Comparison of ENCODE assay signal across 2 cellular contexts in genomic region chr17:40331743-40332641, GRCh38.
TF ChIP-seq lines count a peak whose summit lies in the region.

No MANE protein-coding gene starts in this region.

TF ChIP-seq in K562, 482 proteins besides CTCF, POLR2A, EP300 and RAD21:
- no peak for TF ChIP-seq ZNF217 (CRISPR knock-in tag; IDR thresholded peaks at IDR 0.05)
- TF ChIP-seq, protein P1, sequence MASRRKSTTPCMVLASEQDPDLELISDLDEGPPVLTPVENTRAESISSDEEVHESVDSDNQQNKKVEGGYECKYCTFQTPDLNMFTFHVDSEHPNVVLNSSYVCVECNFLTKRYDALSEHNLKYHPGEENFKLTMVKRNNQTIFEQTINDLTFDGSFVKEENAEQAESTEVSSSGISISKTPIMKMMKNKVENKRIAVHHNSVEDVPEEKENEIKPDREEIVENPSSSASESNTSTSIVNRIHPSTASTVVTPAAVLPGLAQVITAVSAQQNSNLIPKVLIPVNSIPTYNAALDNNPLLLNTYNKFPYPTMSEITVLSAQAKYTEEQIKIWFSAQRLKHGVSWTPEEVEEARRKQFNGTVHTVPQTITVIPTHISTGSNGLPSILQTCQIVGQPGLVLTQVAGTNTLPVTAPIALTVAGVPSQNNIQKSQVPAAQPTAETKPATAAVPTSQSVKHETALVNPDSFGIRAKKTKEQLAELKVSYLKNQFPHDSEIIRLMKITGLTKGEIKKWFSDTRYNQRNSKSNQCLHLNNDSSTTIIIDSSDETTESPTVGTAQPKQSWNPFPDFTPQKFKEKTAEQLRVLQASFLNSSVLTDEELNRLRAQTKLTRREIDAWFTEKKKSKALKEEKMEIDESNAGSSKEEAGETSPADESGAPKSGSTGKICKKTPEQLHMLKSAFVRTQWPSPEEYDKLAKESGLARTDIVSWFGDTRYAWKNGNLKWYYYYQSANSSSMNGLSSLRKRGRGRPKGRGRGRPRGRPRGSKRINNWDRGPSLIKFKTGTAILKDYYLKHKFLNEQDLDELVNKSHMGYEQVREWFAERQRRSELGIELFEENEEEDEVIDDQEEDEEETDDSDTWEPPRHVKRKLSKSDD (conservative IDR thresholded peaks at IDR 0.05; ENCODE audit: low read length), result no peak
- 0 out of 2 replicates have a peak, but pooled peaks have one; percentile 24 for TF ChIP-seq POLR2G (IDR thresholded peaks at IDR 0.05; ENCODE audit: low read depth, low read length)
- no peak for TF ChIP-seq MEIS2 (IDR thresholded peaks at IDR 0.05; ENCODE audit: partially characterized antibody)
- no peak for TF ChIP-seq MLX (CRISPR knock-in tag; conservative IDR thresholded peaks at IDR 0.05)
- TF ChIP-seq POLR2AphosphoS5 (IDR thresholded peaks at IDR 0.05; ENCODE audit: control insufficient read depth, insufficient read depth, low read depth, low read length), result no peak
- no peak for TF ChIP-seq DPF2 (IDR thresholded peaks at IDR 0.05)
- TF ChIP-seq FOXA1 (IDR thresholded peaks at IDR 0.05; ENCODE audit: borderline replicate concordance), result no peak
- TF ChIP-seq, protein P2, sequence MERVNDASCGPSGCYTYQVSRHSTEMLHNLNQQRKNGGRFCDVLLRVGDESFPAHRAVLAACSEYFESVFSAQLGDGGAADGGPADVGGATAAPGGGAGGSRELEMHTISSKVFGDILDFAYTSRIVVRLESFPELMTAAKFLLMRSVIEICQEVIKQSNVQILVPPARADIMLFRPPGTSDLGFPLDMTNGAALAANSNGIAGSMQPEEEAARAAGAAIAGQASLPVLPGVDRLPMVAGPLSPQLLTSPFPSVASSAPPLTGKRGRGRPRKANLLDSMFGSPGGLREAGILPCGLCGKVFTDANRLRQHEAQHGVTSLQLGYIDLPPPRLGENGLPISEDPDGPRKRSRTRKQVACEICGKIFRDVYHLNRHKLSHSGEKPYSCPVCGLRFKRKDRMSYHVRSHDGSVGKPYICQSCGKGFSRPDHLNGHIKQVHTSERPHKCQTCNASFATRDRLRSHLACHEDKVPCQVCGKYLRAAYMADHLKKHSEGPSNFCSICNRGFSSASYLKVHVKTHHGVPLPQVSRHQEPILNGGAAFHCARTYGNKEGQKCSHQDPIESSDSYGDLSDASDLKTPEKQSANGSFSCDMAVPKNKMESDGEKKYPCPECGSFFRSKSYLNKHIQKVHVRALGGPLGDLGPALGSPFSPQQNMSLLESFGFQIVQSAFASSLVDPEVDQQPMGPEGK (CRISPR knock-in tag; IDR thresholded peaks at IDR 0.05; ENCODE audit: borderline replicate concordance), result no peak
- TF ChIP-seq RBFOX2 (IDR thresholded peaks at IDR 0.05; ENCODE audit: low read depth, low read length), result 0 out of 2 replicates have a peak, but pooled peaks have one; percentile 22
- no peak for TF ChIP-seq HDAC8 (tag; IDR thresholded peaks at IDR 0.05)
- TF ChIP-seq HMGN3 (IDR thresholded peaks at IDR 0.05; ENCODE audit: borderline replicate concordance, extremely low read depth, insufficient read length, low read depth, low read length), result peak; percentile 29

TF ChIP-seq in HepG2, 621 proteins besides CTCF, POLR2A, EP300 and RAD21 (continues in another document):
- TF ChIP-seq ESRRA (CRISPR knock-in tag; IDR thresholded peaks at IDR 0.05; ENCODE audit: low read depth) (0 out of 2 replicates have a peak, but pooled peaks have one; percentile 24), CBX1 (IDR thresholded peaks at IDR 0.05; ENCODE audit: low read depth) (no peak), SSRP1 (CRISPR knock-in tag; IDR thresholded peaks at IDR 0.05) (no peak), ZBTB38 (CRISPR knock-in tag; IDR thresholded peaks at IDR 0.05) (peak; percentile 69; the same call in 1 of the 2 replicates), GPBP1L1 (CRISPR knock-in tag; IDR thresholded peaks at IDR 0.05) (no peak), NFAT5 (CRISPR knock-in tag; IDR thresholded peaks at IDR 0.05) (no peak), SOX6 (IDR thresholded peaks at IDR 0.05) (no peak), SOX6 (CRISPR knock-in tag; IDR thresholded peaks at IDR 0.05) (peak; percentile 41; the same call in 1 of the 2 replicates), SNAI1 (CRISPR knock-in tag; IDR thresholded peaks at IDR 0.05; ENCODE audit: borderline replicate concordance) (no peak), FUBP1 (CRISPR knock-in tag; IDR thresholded peaks at IDR 0.05; ENCODE audit: borderline replicate concordance) (no peak), MBNL3 (CRISPR knock-in tag; conservative IDR thresholded peaks at IDR 0.05) (no peak), NFKB2 (CRISPR knock-in tag; IDR thresholded peaks at IDR 0.05; ENCODE audit: borderline replicate concordance) (no peak), ZNF687 (CRISPR knock-in tag; IDR thresholded peaks at IDR 0.05) (peak; percentile 88), MIXL1 (CRISPR knock-in tag; IDR thresholded peaks at IDR 0.05) (no peak), ZMYM2 (CRISPR knock-in tag; IDR thresholded peaks at IDR 0.05) (no peak), ZNF143 (CRISPR knock-in tag; IDR thresholded peaks at IDR 0.05) (no peak), IKZF4 (CRISPR knock-in tag; IDR thresholded peaks at IDR 0.05; ENCODE audit: borderline replicate concordance, low read depth, not compliant biosample characterization) (no peak), ETV5 (CRISPR knock-in tag; IDR thresholded peaks at IDR 0.05; ENCODE audit: borderline replicate concordance) (peak; percentile 10; the same call in 1 of the 2 replicates), RBAK (CRISPR knock-in tag; IDR thresholded peaks at IDR 0.05) (no peak), HOXA9 (CRISPR knock-in tag; IDR thresholded peaks at IDR 0.05; ENCODE audit: borderline replicate concordance) (no peak), FOXP1 (IDR thresholded peaks at IDR 0.05) (no peak), FOXP1 (CRISPR knock-in tag; IDR thresholded peaks at IDR 0.05) (no peak), SALL1 (CRISPR knock-in tag; IDR thresholded peaks at IDR 0.05) (no peak)
- TF ChIP-seq, protein P3, sequence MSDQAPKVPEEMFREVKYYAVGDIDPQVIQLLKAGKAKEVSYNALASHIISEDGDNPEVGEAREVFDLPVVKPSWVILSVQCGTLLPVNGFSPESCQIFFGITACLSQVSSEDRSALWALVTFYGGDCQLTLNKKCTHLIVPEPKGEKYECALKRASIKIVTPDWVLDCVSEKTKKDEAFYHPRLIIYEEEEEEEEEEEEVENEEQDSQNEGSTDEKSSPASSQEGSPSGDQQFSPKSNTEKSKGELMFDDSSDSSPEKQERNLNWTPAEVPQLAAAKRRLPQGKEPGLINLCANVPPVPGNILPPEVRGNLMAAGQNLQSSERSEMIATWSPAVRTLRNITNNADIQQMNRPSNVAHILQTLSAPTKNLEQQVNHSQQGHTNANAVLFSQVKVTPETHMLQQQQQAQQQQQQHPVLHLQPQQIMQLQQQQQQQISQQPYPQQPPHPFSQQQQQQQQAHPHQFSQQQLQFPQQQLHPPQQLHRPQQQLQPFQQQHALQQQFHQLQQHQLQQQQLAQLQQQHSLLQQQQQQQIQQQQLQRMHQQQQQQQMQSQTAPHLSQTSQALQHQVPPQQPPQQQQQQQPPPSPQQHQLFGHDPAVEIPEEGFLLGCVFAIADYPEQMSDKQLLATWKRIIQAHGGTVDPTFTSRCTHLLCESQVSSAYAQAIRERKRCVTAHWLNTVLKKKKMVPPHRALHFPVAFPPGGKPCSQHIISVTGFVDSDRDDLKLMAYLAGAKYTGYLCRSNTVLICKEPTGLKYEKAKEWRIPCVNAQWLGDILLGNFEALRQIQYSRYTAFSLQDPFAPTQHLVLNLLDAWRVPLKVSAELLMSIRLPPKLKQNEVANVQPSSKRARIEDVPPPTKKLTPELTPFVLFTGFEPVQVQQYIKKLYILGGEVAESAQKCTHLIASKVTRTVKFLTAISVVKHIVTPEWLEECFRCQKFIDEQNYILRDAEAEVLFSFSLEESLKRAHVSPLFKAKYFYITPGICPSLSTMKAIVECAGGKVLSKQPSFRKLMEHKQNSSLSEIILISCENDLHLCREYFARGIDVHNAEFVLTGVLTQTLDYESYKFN (CRISPR knock-in tag; conservative IDR thresholded peaks at IDR 0.05), result peak; percentile 66
- TF ChIP-seq, protein P2 (CRISPR knock-in tag; IDR thresholded peaks at IDR 0.05), result peak; percentile 74
